In genomic region chr20:49983123-49983847, GRCh38 we compare ENCODE assay signal across 8 cellular contexts. TPM values are rescaled to one million over a fixed set of nuclear protein-coding genes. Genes with fewer than 3 reads are reported as not detected.
A peak's percentile ranks its signal among the peaks of the same experiment; 100 is the strongest.
DNase-seq lines count a peak whose midpoint lies in the region; ATAC-seq lines count a peak whose summit lies in the region.

No MANE protein-coding gene starts in this region.

- H3K27ac ChIP-seq in stomach smooth muscle (ENCODE audit: low read length): no peak overlapping the region

- no peaks in the 10 kb centered on the region for H3K27me3 ChIP-seq in stomach smooth muscle (ENCODE audit: control insufficient read depth in 1 of 2, insufficient read depth in 2 of 2, low read length in 2 of 2)

- H3K4me3 Mint-ChIP-seq in activated T-helper 1 cell treated with anti-CD3 and anti-CD28 coated beads, Interleukin-12 subunit alpha, Interleukin-12 subunit beta, Interleukin-2, Interleukin-4 antibody, amounts not matched to agents 30 ng/mL and 10 ng/mL and 1 ng/mL, durations not matched to agents 14 hours and 24 hours and 36 hours: peak overlapping the region; percentile 59

- DNase-seq in NCI-H82 (lab: John Stamatoyannopoulos, UW): peak; percentile 48
- DNase-seq in NCI-H82 treated with DMSO at 0.1 percent for 48 hours (lab: John Stamatoyannopoulos, UW; ENCODE audit: unreplicated experiment): no peak
- DNase-seq in activated T-helper 1 cell treated with anti-CD3 and anti-CD28 coated beads, Interleukin-12 subunit alpha, Interleukin-12 subunit beta, Interleukin-2, Interleukin-4 antibody, amounts not matched to agents 30 ng/mL and 10 ng/mL and 1 ng/mL, durations not matched to agents 14 hours and 24 hours and 36 hours (ENCODE audit: low spot score): no peak
- DNase-seq in iPS-NIHi11 (ENCODE audit: low spot score): peak; percentile 35
- no peak for DNase-seq in midbrain (lab: John Stamatoyannopoulos, UW)
- no peak for DNase-seq in putamen (ENCODE audit: low spot score)

- peak overlapping the region; percentile 74 to 84 for H3K9ac ChIP-seq in stomach smooth muscle (ENCODE audit: low read length in 2 of 2)

- intact Hi-C loops in activated T-helper 1 cell treated with anti-CD3 and anti-CD28 coated beads, Interleukin-12 subunit alpha, Interleukin-12 subunit beta, Interleukin-2, Interleukin-4 antibody, amounts not matched to agents 30 ng/mL and 10 ng/mL and 1 ng/mL, durations not matched to agents 14 hours and 24 hours and 36 hours (cut with micrococcal nuclease): loop anchor here (5.0 kb wide), 1 partner anchor 479 kb away; no protein-coding TSS in a partner anchor

- H3K36me3 ChIP-seq in stomach smooth muscle (ENCODE audit: control insufficient read depth in 2 of 2, insufficient read depth in 2 of 2, low read length in 2 of 2): no peaks in the 10 kb centered on the region

- H3K27ac Mint-ChIP-seq in activated T-helper 1 cell treated with anti-CD3 and anti-CD28 coated beads, Interleukin-12 subunit alpha, Interleukin-12 subunit beta, Interleukin-2, Interleukin-4 antibody, amounts not matched to agents 30 ng/mL and 10 ng/mL and 1 ng/mL, durations not matched to agents 14 hours and 24 hours and 36 hours: peak overlapping the region; percentile 67

- peaks cover 26% of the 10 kb centered on the region for H3K27me3 Mint-ChIP-seq in activated T-helper 1 cell treated with anti-CD3 and anti-CD28 coated beads, Interleukin-12 subunit alpha, Interleukin-12 subunit beta, Interleukin-2, Interleukin-4 antibody, amounts not matched to agents 30 ng/mL and 10 ng/mL and 1 ng/mL, durations not matched to agents 14 hours and 24 hours and 36 hours (ENCODE audit: insufficient read depth)

- H3K36me3 Mint-ChIP-seq in activated T-helper 1 cell treated with anti-CD3 and anti-CD28 coated beads, Interleukin-12 subunit alpha, Interleukin-12 subunit beta, Interleukin-2, Interleukin-4 antibody, amounts not matched to agents 30 ng/mL and 10 ng/mL and 1 ng/mL, durations not matched to agents 14 hours and 24 hours and 36 hours (ENCODE audit: low read depth): no peaks in the 10 kb centered on the region

- ATAC-seq in HG03521 (IDR thresholded peaks at IDR 0.05; ENCODE audit: unreplicated experiment): no peak

- H3K4me3 ChIP-seq in stomach smooth muscle (ENCODE audit: low read length in 2 of 2): peak overlapping the region; percentile 78 to 83

- peaks cover 43% of the 10 kb centered on the region for H3K4me1 ChIP-seq in stomach smooth muscle (ENCODE audit: control insufficient read depth, insufficient read depth, low read length)

- H3K9me3 ChIP-seq in stomach smooth muscle (ENCODE audit: control insufficient read depth in 2 of 2, low read length in 2 of 2): no peaks in the 10 kb centered on the region

- peaks cover 4% of the 10 kb centered on the region for H3K4me1 Mint-ChIP-seq in activated T-helper 1 cell treated with anti-CD3 and anti-CD28 coated beads, Interleukin-12 subunit alpha, Interleukin-12 subunit beta, Interleukin-2, Interleukin-4 antibody, amounts not matched to agents 30 ng/mL and 10 ng/mL and 1 ng/mL, durations not matched to agents 14 hours and 24 hours and 36 hours (ENCODE audit: low read depth)

- no peaks in the 10 kb centered on the region for H3K9me3 Mint-ChIP-seq in activated T-helper 1 cell treated with anti-CD3 and anti-CD28 coated beads, Interleukin-12 subunit alpha, Interleukin-12 subunit beta, Interleukin-2, Interleukin-4 antibody, amounts not matched to agents 30 ng/mL and 10 ng/mL and 1 ng/mL, durations not matched to agents 14 hours and 24 hours and 36 hours

RNA-seq across cellular contexts. Expression of gene SNAI1, which starts 0.5 kb away (rescaled TPM):
- total RNA-seq in activated T-helper 1 cell treated with anti-CD3 and anti-CD28 coated beads, Interleukin-12 subunit alpha, Interleukin-12 subunit beta, Interleukin-2, Interleukin-4 antibody, amounts not matched to agents 30 ng/mL and 10 ng/mL and 1 ng/mL, durations not matched to agents 14 hours and 24 hours and 36 hours: 3.5 and 3.9 TPM in 2 replicates

RNA-seq across cellular contexts. Expression of gene RNF114, which starts 47.1 kb away (rescaled TPM):
- 58.7 and 60.3 TPM in 2 replicates for total RNA-seq in activated T-helper 1 cell treated with anti-CD3 and anti-CD28 coated beads, Interleukin-12 subunit alpha, Interleukin-12 subunit beta, Interleukin-2, Interleukin-4 antibody, amounts not matched to agents 30 ng/mL and 10 ng/mL and 1 ng/mL, durations not matched to agents 14 hours and 24 hours and 36 hours

Comparison
In these comparisons a context has a peak if more than half of its experiments do, and no peak if none do; other contexts are left out.
1. DNase-seq: peak in NCI-H82 (single experiment) and iPS-NIHi11 (single experiment); none in NCI-H82 treated with DMSO at 0.1 percent for 48 hours (single experiment), activated T-helper 1 cell treated with anti-CD3 and anti-CD28 coated beads, Interleukin-12 subunit alpha, Interleukin-12 subunit beta, Interleukin-2, Interleukin-4 antibody, amounts not matched to agents 30 ng/mL and 10 ng/mL and 1 ng/mL, durations not matched to agents 14 hours and 24 hours and 36 hours (single experiment), midbrain (single experiment) and putamen (single experiment).